In genomic region chr6:88473622-88474021, GRCh38 we compare ENCODE assay signal across 16 cellular contexts.
A peak's percentile ranks its signal among the peaks of the same experiment; 100 is the strongest.
DNase-seq lines count a peak whose midpoint lies in the region; ATAC-seq and TF ChIP-seq lines count a peak whose summit lies in the region.
"Had no signal": no experiment of that assay in that cellular context is flagged by ENCODE, and none has a peak within 500 bp of the region (broad histone marks: within the 10 kb centered on the region; RNA-seq: fewer than 3 reads in every experiment).

No MANE protein-coding gene starts in this region.

- no peaks in the 10 kb centered on the region for H3K79me2 ChIP-seq in ACC112 (ENCODE audit: control insufficient read depth, insufficient read depth, low read length, unreplicated experiment)

- no peaks in the 10 kb centered on the region for H3K27me3 ChIP-seq in ACC112 (ENCODE audit: insufficient read depth, low read length)
- H3K27me3 ChIP-seq: BLaER1 had no signal

- H2AFZ ChIP-seq in ACC112 (ENCODE audit: low read length, unreplicated experiment) = peak overlapping the region; percentile 38
- H2AFZ ChIP-seq: GM23248 had no signal

- H3K27ac ChIP-seq in ACC112 (ENCODE audit: low read depth, low read length) = no peak overlapping the region
- H3K27ac ChIP-seq: BLaER1, C4-2B, GM23248 had no signal

- H3K36me3 Mint-ChIP-seq in glutamatergic neuron (ENCODE audit: unreplicated experiment) = peaks cover 3% of the 10 kb centered on the region
- no peaks in the 10 kb centered on the region for H3K36me3 Mint-ChIP-seq in activated T-cell treated with anti-CD3 and anti-CD28 coated beads, Interleukin-2, amount 50 U/mL, for 4 hours (ENCODE audit: insufficient read depth)
- H3K36me3 Mint-ChIP-seq: CD4-positive, CD25-positive, alpha-beta regulatory T cell; CD8-positive, alpha-beta T cell had no signal

- peaks cover 7% of the 10 kb centered on the region for H3K27me3 Mint-ChIP-seq in glutamatergic neuron (ENCODE audit: unreplicated experiment)
- peaks cover 10% of the 10 kb centered on the region for H3K27me3 Mint-ChIP-seq in activated T-cell treated with anti-CD3 and anti-CD28 coated beads, Interleukin-2, amount 50 U/mL, for 4 hours (ENCODE audit: low read depth)

- H3K27ac Mint-ChIP-seq in glutamatergic neuron (ENCODE audit: unreplicated experiment) = peak overlapping the region; percentile 98
- H3K27ac Mint-ChIP-seq: B cell; CD4-positive, CD25-positive, alpha-beta regulatory T cell; CD8-positive, alpha-beta T cell had no signal

- H3K4me3 ChIP-seq in ACC112 (ENCODE audit: low read depth, low read length) = no peak overlapping the region
- H3K4me3 ChIP-seq: BLaER1, GM23248 had no signal

- DNase-seq in COLO829 (ENCODE audit: low spot score) (peak; percentile 11), glutamatergic neuron (no peak), DMS79 treated with DMSO at 0.1 percent for 48 hours (lab: John Stamatoyannopoulos, UW) (no peak), kidney tubule cell (ENCODE audit: low spot score) (no peak)
- DNase-seq in activated T-cell treated with anti-CD3 and anti-CD28 coated beads, Interleukin-2, amount 50 U/mL, for 4 hours = no peak
- DNase-seq: CD4-positive, CD25-positive, alpha-beta regulatory T cell; CD8-positive, alpha-beta T cell; DMS 273 treated with DMSO at 0.1 percent for 48 hours; DMS79; GM23248; H7; HCEC 1CT had no signal

- H3K4me3 Mint-ChIP-seq in glutamatergic neuron (ENCODE audit: unreplicated experiment) = peak overlapping the region; percentile 76
- H3K4me3 Mint-ChIP-seq in activated T-cell treated with anti-CD3 and anti-CD28 coated beads, Interleukin-2, amount 50 U/mL, for 4 hours = no peak overlapping the region
- H3K4me3 Mint-ChIP-seq: B cell; CD4-positive, CD25-positive, alpha-beta regulatory T cell; CD8-positive, alpha-beta T cell had no signal

- H3K36me3 ChIP-seq in ACC112 (ENCODE audit: insufficient read depth, low read length) = no peaks in the 10 kb centered on the region
- H3K36me3 ChIP-seq: BLaER1 had no signal

- H3K4me1 ChIP-seq in ACC112 (ENCODE audit: control insufficient read depth, insufficient read depth, low read length, unreplicated experiment) = no peaks in the 10 kb centered on the region

- TF ChIP-seq CTCF in glutamatergic neuron (IDR thresholded peaks at IDR 0.05; ENCODE audit: partially characterized antibody, unreplicated experiment) = no peak

- peaks cover 29% of the 10 kb centered on the region for H3K4me1 Mint-ChIP-seq in glutamatergic neuron (ENCODE audit: low read depth, unreplicated experiment)
- H3K4me1 Mint-ChIP-seq in activated T-cell treated with anti-CD3 and anti-CD28 coated beads, Interleukin-2, amount 50 U/mL, for 4 hours (ENCODE audit: low read depth) = no peaks in the 10 kb centered on the region
- H3K4me1 Mint-ChIP-seq: B cell; CD4-positive, CD25-positive, alpha-beta regulatory T cell had no signal

- no peak for ATAC-seq in activated T-cell treated with anti-CD3 and anti-CD28 coated beads, Interleukin-2, amount 50 U/mL, for 4 hours
- ATAC-seq: CD8-positive, alpha-beta T cell had no signal

- H3K9me3 Mint-ChIP-seq in glutamatergic neuron (ENCODE audit: unreplicated experiment) = peaks cover 8% of the 10 kb centered on the region
- H3K9me3 Mint-ChIP-seq in activated T-cell treated with anti-CD3 and anti-CD28 coated beads, Interleukin-2, amount 50 U/mL, for 4 hours = no peaks in the 10 kb centered on the region
- H3K9me3 Mint-ChIP-seq: CD8-positive, alpha-beta T cell had no signal
